20 cellular contexts compared by ENCODE assay signal in genomic region chr4:105274090-105274489, GRCh38.
A peak's percentile ranks its signal among the peaks of the same experiment; 100 is the strongest.
DNase-seq lines count a peak whose midpoint lies in the region; ATAC-seq, FAIRE-seq and TF ChIP-seq lines count a peak whose summit lies in the region.
"Had no signal": no experiment of that assay in that cellular context is flagged by ENCODE, and none has a peak within 500 bp of the region (broad histone marks: within the 10 kb centered on the region; RNA-seq: fewer than 3 reads in every experiment).

No MANE protein-coding gene starts in this region.

- BruUV-seq in endothelial cell of umbilical vein (replicated peaks; lab: Mats Ljungman, UMichigan): no TSS peak

- no peaks in the 10 kb centered on the region for H3K27me3 ChIP-seq in endothelial cell of umbilical vein (ENCODE audit: control insufficient read depth in 2 of 2, insufficient read depth in 2 of 2, low read length in 2 of 2)
- no peaks in the 10 kb centered on the region for H3K27me3 ChIP-seq in pancreas
- no peaks in the 10 kb centered on the region for H3K27me3 ChIP-seq in gastroesophageal sphincter

- H3K4me1 ChIP-seq in endothelial cell of umbilical vein (ENCODE audit: control insufficient read depth, extremely low read depth, insufficient read depth, low read length) (no peaks in the 10 kb centered on the region), pancreas (no peaks in the 10 kb centered on the region), gastroesophageal sphincter (peaks cover 0 to 10% (median 0%) of the 10 kb centered on the region in 3 donors)

- H3K36me3 ChIP-seq in endothelial cell of umbilical vein (ENCODE audit: control insufficient read depth in 2 of 2, extremely low read depth in 1 of 2, insufficient read depth in 2 of 2, low read length in 2 of 2) (peaks cover 13 to 18% of the 10 kb centered on the region in 2 experiments), pancreas (peaks cover 0 to 50% (median 15%) of the 10 kb centered on the region in 3 donors), gastroesophageal sphincter (peaks cover 0 to 60% of the 10 kb centered on the region in 2 donors)

- H3K79me2 ChIP-seq in endothelial cell of umbilical vein (ENCODE audit: control insufficient read depth, insufficient read depth, low read length): no peaks in the 10 kb centered on the region

- H3K4me2 ChIP-seq in endothelial cell of umbilical vein (ENCODE audit: insufficient read depth, low read length): no peak overlapping the region

- 60 to 69% methylated on average over 2 of the region's 2 CpGs for WGBS in pancreas, 2 donors
- WGBS in gastroesophageal sphincter (ENCODE audit: low coverage in 1 of 2), 2 donors: 13 to 32% methylated on average over 2 of the region's 2 CpGs

- H3K27ac ChIP-seq in endothelial cell of umbilical vein (ENCODE audit: insufficient read depth, low read depth, low read length) (no peak overlapping the region), pancreas (no peak overlapping the region), gastroesophageal sphincter (peak overlapping the region in 1 of 4 donors; percentile 22)
- H3K27ac ChIP-seq: C4-2B had no signal

- H3K27ac Mint-ChIP-seq in activated T-cell treated with anti-CD3 and anti-CD28 coated beads, Interleukin-2, amount 50 U/mL, for 24 hours: peak overlapping the region; percentile 73
- H3K27ac Mint-ChIP-seq in IgD-negative memory B cell: peak overlapping the region in 2 of 3 donors; percentile 21 to 54

- H3K4me3 ChIP-seq in endothelial cell of umbilical vein (replicated peaks in 1 of 3; ENCODE audit: insufficient read depth in 1 of 3, low read depth in 1 of 3, low read length in 3 of 3) (no peak overlapping the region), pancreas (no peak overlapping the region), gastroesophageal sphincter (no peak overlapping the region)

- CTCF ChIA-PET in endothelial cell of umbilical vein (lab: Charles Lee): interaction anchor here (0.6 kb wide), 1 partner anchor 1056 kb away, joined by 5 read pairs; no protein-coding TSS in a partner anchor

- no peaks in the 10 kb centered on the region for H3K27me3 Mint-ChIP-seq in activated T-cell treated with anti-CD3 and anti-CD28 coated beads, Interleukin-2, amount 50 U/mL, for 24 hours
- no peaks in the 10 kb centered on the region for H3K27me3 Mint-ChIP-seq in IgD-negative memory B cell
- H3K27me3 Mint-ChIP-seq: CD8-positive, alpha-beta memory T cell had no signal

- dilution Hi-C loops in endothelial cell of umbilical vein (cut with MboI; ENCODE audit: extremely low pct_ligation_motif_present, low sequenced_read_pairs): no loop called here

- TF ChIP-seq POLR2A in endothelial cell of umbilical vein (IDR thresholded peaks at IDR 0.05; ENCODE audit: low read depth, low read length) (no peak), gastroesophageal sphincter (IDR thresholded peaks at IDR 0.05) (no peak)

- TF ChIP-seq CTCF in endothelial cell of umbilical vein (IDR thresholded peaks at IDR 0.05; ENCODE audit: extremely low read depth in 1 of 2, insufficient read depth in 1 of 2, low read depth in 1 of 2, low read length in 2 of 2) (no peak), pancreas (IDR thresholded peaks at IDR 0.05) (no peak), gastroesophageal sphincter (IDR thresholded peaks at IDR 0.05) (no peak)

- no peak overlapping the region for H2AFZ ChIP-seq in endothelial cell of umbilical vein (ENCODE audit: low read depth, low read length)

- ATAC-seq in pancreas: no peak
- ATAC-seq in gastroesophageal sphincter: no peak
- ATAC-seq: Panc1 had no signal

- intact Hi-C loops in endothelial cell of umbilical vein (cut with micrococcal nuclease): no loop called here
- intact Hi-C loops in pancreas (cut with DNase I): no loop called here

- POLR2A ChIA-PET in endothelial cell of umbilical vein (lab: Charles Lee): no interaction called here

- no peak for DNase-seq in activated T-cell treated with anti-CD3 and anti-CD28 coated beads, Interleukin-2, amount 50 U/mL, for 24 hours
- DNase-seq in activated T-cell treated with anti-CD3 and anti-CD28 coated beads, Interleukin-2, amount 50 U/mL, for 48 hours: no peak
- DNase-seq in endothelial cell of umbilical vein (ENCODE audit: low read depth, low spot score) (peak; percentile 2), pancreas (no peak), middle frontal gyrus (ENCODE audit: extremely low spot score, low spot score) (no peak)
- DNase-seq: Calu3; CD8-positive, alpha-beta memory T cell; GDM1; IMR-90; NCI-H1694; NCI-H2081 treated with DMSO at 0.1 percent for 48 hours; NCI-H2171 treated with DMSO at 0.1 percent for 48 hours; NCI-H524 treated with DMSO at 0.1 percent for 48 hours; NCI-H82; SIG-M5 had no signal

- no peaks in the 10 kb centered on the region for H4K20me1 ChIP-seq in endothelial cell of umbilical vein (replicated peaks; ENCODE audit: control insufficient read depth, extremely low read depth, insufficient read depth, low read length)

- H3K4me1 Mint-ChIP-seq in activated T-cell treated with anti-CD3 and anti-CD28 coated beads, Interleukin-2, amount 50 U/mL, for 24 hours (ENCODE audit: low read depth): peaks cover 52% of the 10 kb centered on the region
- peaks cover under 1 to 10% (median 4%) of the 10 kb centered on the region in 3 donors for H3K4me1 Mint-ChIP-seq in IgD-negative memory B cell

- peaks cover 89% of the 10 kb centered on the region for H3K36me3 Mint-ChIP-seq in activated T-cell treated with anti-CD3 and anti-CD28 coated beads, Interleukin-2, amount 50 U/mL, for 24 hours (ENCODE audit: low read depth)
- peaks cover 28% of the 10 kb centered on the region for H3K36me3 Mint-ChIP-seq in IgD-negative memory B cell

- no peaks in the 10 kb centered on the region for H3K9me3 ChIP-seq in endothelial cell of umbilical vein (replicated peaks; ENCODE audit: control insufficient read depth, insufficient read depth, low read length)
- no peaks in the 10 kb centered on the region for H3K9me3 ChIP-seq in pancreas
- no peaks in the 10 kb centered on the region for H3K9me3 ChIP-seq in gastroesophageal sphincter

- no peak for FAIRE-seq in endothelial cell of umbilical vein (lab: Jason Lieb, UNC)
- peak; percentile 49 for FAIRE-seq in pancreas (lab: Jason Lieb, UNC)
- FAIRE-seq: A204.1 had no signal

- H3K9me1 ChIP-seq in endothelial cell of umbilical vein (replicated peaks; ENCODE audit: control insufficient read depth, extremely low read depth, insufficient read depth, low read length): no peaks in the 10 kb centered on the region

- no peaks in the 10 kb centered on the region for H3K9me3 Mint-ChIP-seq in activated T-cell treated with anti-CD3 and anti-CD28 coated beads, Interleukin-2, amount 50 U/mL, for 24 hours
- peaks cover 0 to 5% (median 3%) of the 10 kb centered on the region in 3 donors for H3K9me3 Mint-ChIP-seq in IgD-negative memory B cell
- H3K9me3 Mint-ChIP-seq: CD8-positive, alpha-beta memory T cell had no signal

- no peak overlapping the region for H3K9ac ChIP-seq in endothelial cell of umbilical vein (replicated peaks; ENCODE audit: extremely low read depth, insufficient read depth, low read length)

- no peak overlapping the region for H3K4me3 Mint-ChIP-seq in activated T-cell treated with anti-CD3 and anti-CD28 coated beads, Interleukin-2, amount 50 U/mL, for 24 hours
- H3K4me3 Mint-ChIP-seq in IgD-negative memory B cell: no peak overlapping the region
- H3K4me3 Mint-ChIP-seq: CD8-positive, alpha-beta memory T cell had no signal

- no peak for TF ChIP-seq EP300 in gastroesophageal sphincter (IDR thresholded peaks at IDR 0.05)

TF ChIP-seq in endothelial cell of umbilical vein, 7 proteins besides CTCF, POLR2A, EP300 and RAD21:
- TF ChIP-seq FOS (IDR thresholded peaks at IDR 0.05; ENCODE audit: borderline replicate concordance, insufficient read depth, low read length) (no peak), MYC (IDR thresholded peaks at IDR 0.05; ENCODE audit: low read depth, low read length) (no peak)
